Comparison of ENCODE assay signal across 8 cellular contexts in genomic region chr3:14988988-14989394, GRCh38. TPM values are rescaled to one million over a fixed set of nuclear protein-coding genes. Genes with fewer than 3 reads are reported as not detected.
DNase-seq lines count a peak whose midpoint lies in the region; ATAC-seq and TF ChIP-seq lines count a peak whose summit lies in the region.

No MANE protein-coding gene starts in this region.

- no peak overlapping the region for H3K27ac Mint-ChIP-seq in activated naive CD8-positive, alpha-beta T cell treated with anti-CD3 and anti-CD28 coated beads for 36 hours

- peaks cover 7% of the 10 kb centered on the region for H3K9me3 Mint-ChIP-seq in activated naive CD8-positive, alpha-beta T cell treated with anti-CD3 and anti-CD28 coated beads for 36 hours

- POLR2A ChIA-PET in RWPE1 (lab: Yijun Ruan, JAX; ENCODE audit: low non-redundant PET) = no interaction called here

- ATAC-seq in GM18511 (IDR thresholded peaks at IDR 0.05; ENCODE audit: unreplicated experiment) (peak; percentile 100), GM21526 (IDR thresholded peaks at IDR 0.05; ENCODE audit: low FRiP score, unreplicated experiment) (peak; percentile 99), HG03575 (IDR thresholded peaks at IDR 0.05; ENCODE audit: extremely low read depth, insufficient number of reproducible peaks, low FRiP score, unreplicated experiment) (peak; percentile 93)

- H3K4me1 Mint-ChIP-seq in activated naive CD8-positive, alpha-beta T cell treated with anti-CD3 and anti-CD28 coated beads for 36 hours = peaks cover 41% of the 10 kb centered on the region

- CTCF ChIA-PET in RWPE1 (lab: Yijun Ruan, JAX) = no interaction called here

- no peak overlapping the region for H3K4me3 Mint-ChIP-seq in activated naive CD8-positive, alpha-beta T cell treated with anti-CD3 and anti-CD28 coated beads for 36 hours

- H3K27ac ChIP-seq in RWPE1 = no peak overlapping the region

- no peaks in the 10 kb centered on the region for H3K27me3 Mint-ChIP-seq in activated naive CD8-positive, alpha-beta T cell treated with anti-CD3 and anti-CD28 coated beads for 36 hours

- TF ChIP-seq CTCF in RWPE1 (conservative IDR thresholded peaks at IDR 0.05; ENCODE audit: low read depth) = no peak

- peaks cover 8% of the 10 kb centered on the region for H3K36me3 Mint-ChIP-seq in activated naive CD8-positive, alpha-beta T cell treated with anti-CD3 and anti-CD28 coated beads for 36 hours

- DNase-seq in activated naive CD8-positive, alpha-beta T cell treated with anti-CD3 and anti-CD28 coated beads for 36 hours = peak; percentile 67
- DNase-seq in pons (ENCODE audit: low spot score) (no peak), NCI-H446 treated with DMSO at 0.1 percent for 48 hours (lab: John Stamatoyannopoulos, UW) (no peak), RWPE1 (ENCODE audit: low spot score) (no peak), NCI-H446 (lab: John Stamatoyannopoulos, UW) (no peak)

RNA-seq across cellular contexts. Expression of gene NR2C2, which starts 41.6 kb away (rescaled TPM):
- 10 to 100 TPM; 39.1 to 43.1 TPM for total RNA-seq in activated naive CD8-positive, alpha-beta T cell treated with anti-CD3 and anti-CD28 coated beads for 36 hours
